Comparison of ENCODE assay signal across 15 cellular contexts in genomic region chr2:240591784-240592183, GRCh38. TPM values are rescaled to one million over a fixed set of nuclear protein-coding genes. Genes with fewer than 3 reads are reported as not detected.
DNase-seq lines count a peak whose midpoint lies in the region; ATAC-seq and TF ChIP-seq lines count a peak whose summit lies in the region.
"Had no signal": no experiment of that assay in that cellular context is flagged by ENCODE, and none has a peak within 500 bp of the region (broad histone marks: within the 10 kb centered on the region; RNA-seq: fewer than 3 reads in every experiment).

No MANE protein-coding gene starts in this region.

- H2AFZ ChIP-seq in neuronal stem cell (ENCODE audit: low read length), result no peak overlapping the region

- peaks cover 11% of the 10 kb centered on the region for H3K4me1 Mint-ChIP-seq in glutamatergic neuron (ENCODE audit: low read depth, unreplicated experiment)

- H3K18ac ChIP-seq in neuronal stem cell (ENCODE audit: low read length), result no peak overlapping the region

- no peak overlapping the region for H3K27ac Mint-ChIP-seq in glutamatergic neuron (ENCODE audit: unreplicated experiment)
- H3K27ac Mint-ChIP-seq in activated naive CD4-positive, alpha-beta T cell treated with anti-CD3 and anti-CD28 coated beads, Interleukin-2, amount 50 U/mL, for 72 hours, result no peak overlapping the region

- H3K27me3 Mint-ChIP-seq in glutamatergic neuron (ENCODE audit: unreplicated experiment), result peaks cover 5% of the 10 kb centered on the region

- no peak overlapping the region for H2AK5ac ChIP-seq in neuronal stem cell (ENCODE audit: low read depth, low read length)

- ATAC-seq in Right ventricle myocardium superior (ENCODE audit: poor library complexity) (no peak), upper lobe of right lung (no peak)
- ATAC-seq in activated naive CD4-positive, alpha-beta T cell treated with anti-CD3 and anti-CD28 coated beads, Interleukin-2, amount 50 U/mL, for 72 hours, result no peak
- ATAC-seq: K562 had no signal

- DNase-seq in Right ventricle myocardium superior (peak; percentile 27), right atrium auricular region (ENCODE audit: low spot score) (no peak), glutamatergic neuron (peak; percentile 10), neuronal stem cell (ENCODE audit: low spot score) (no peak), upper lobe of right lung (peak; percentile 51), NCI-H226 (no peak), inferior parietal cortex (ENCODE audit: extremely low spot score) (no peak)
- DNase-seq in activated naive CD4-positive, alpha-beta T cell treated with anti-CD3 and anti-CD28 coated beads, Interleukin-2, amount 50 U/mL, for 72 hours (ENCODE audit: low spot score in 2 of 2), result no peak
- DNase-seq: COR-L47, NCI-H1417, NCI-H187 treated with DMSO at 0.1 percent for 48 hours, NCI-H526 treated with DMSO at 0.1 percent for 48 hours had no signal

- H3K9me3 Mint-ChIP-seq in glutamatergic neuron (ENCODE audit: unreplicated experiment), result peaks cover 12% of the 10 kb centered on the region
- H3K9me3 Mint-ChIP-seq in activated naive CD4-positive, alpha-beta T cell treated with anti-CD3 and anti-CD28 coated beads, Interleukin-2, amount 50 U/mL, for 72 hours, result no peaks in the 10 kb centered on the region

- peaks cover 9% of the 10 kb centered on the region for H3K36me3 ChIP-seq in right atrium auricular region
- H3K36me3 ChIP-seq in neuronal stem cell (replicated peaks in 1 of 2; ENCODE audit: control insufficient read depth in 2 of 2, insufficient read depth in 2 of 2, low read length in 2 of 2), result peaks cover 25 to 66% of the 10 kb centered on the region in 2 donors
- peaks cover 41% of the 10 kb centered on the region for H3K36me3 ChIP-seq in upper lobe of right lung

- H2BK15ac ChIP-seq in neuronal stem cell (ENCODE audit: low read length), result no peak overlapping the region

- H3K36me3 Mint-ChIP-seq in glutamatergic neuron (ENCODE audit: unreplicated experiment), result no peaks in the 10 kb centered on the region
- H3K36me3 Mint-ChIP-seq in activated naive CD4-positive, alpha-beta T cell treated with anti-CD3 and anti-CD28 coated beads, Interleukin-2, amount 50 U/mL, for 72 hours, result no peaks in the 10 kb centered on the region

- no peak overlapping the region for H3K9ac ChIP-seq in neuronal stem cell (ENCODE audit: low read depth, low read length, poor library complexity)

- peaks cover 26% of the 10 kb centered on the region for H3K79me1 ChIP-seq in neuronal stem cell (ENCODE audit: low read depth, low read length)

- H4K8ac ChIP-seq in neuronal stem cell (ENCODE audit: low read depth, low read length), result no peak overlapping the region

- H2BK5ac ChIP-seq in neuronal stem cell (ENCODE audit: low read length), result no peak overlapping the region

- H3K14ac ChIP-seq in neuronal stem cell (ENCODE audit: low read length), result no peak overlapping the region

- H3K9me3 ChIP-seq in right atrium auricular region, result no peaks in the 10 kb centered on the region
- H3K9me3 ChIP-seq in neuronal stem cell (replicated peaks in 1 of 2; ENCODE audit: control insufficient read depth in 2 of 2, insufficient read depth in 1 of 2, low read depth in 1 of 2, low read length in 2 of 2), result no peaks in the 10 kb centered on the region
- no peaks in the 10 kb centered on the region for H3K9me3 ChIP-seq in upper lobe of right lung

- no CpG with 5 or more reads among the region's 13 CpGs for WGBS in neuronal stem cell (ENCODE audit: extremely low coverage in 2 of 2, insufficient read length in 2 of 2, insufficient replicate concordance in 1 of 2), 2 donors

- no peak overlapping the region for H3K4me2 ChIP-seq in neuronal stem cell (ENCODE audit: insufficient read depth, low read length, poor library complexity, severe bottlenecking)

- H2BK120ac ChIP-seq in neuronal stem cell (ENCODE audit: low read depth, low read length), result no peak overlapping the region

- H3K27me3 ChIP-seq in right atrium auricular region (no peaks in the 10 kb centered on the region), neuronal stem cell (ENCODE audit: control insufficient read depth in 3 of 3, insufficient read depth in 3 of 3, low read depth in 1 of 3, low read length in 3 of 3) (no peaks in the 10 kb centered on the region), upper lobe of right lung (no peaks in the 10 kb centered on the region)

- H3K4me3 Mint-ChIP-seq in glutamatergic neuron (ENCODE audit: unreplicated experiment), result no peak overlapping the region

- H3K23ac ChIP-seq in neuronal stem cell (ENCODE audit: low read depth, low read length, poor library complexity), result peak overlapping the region; percentile 26

- no peak overlapping the region for H4K91ac ChIP-seq in neuronal stem cell (ENCODE audit: low read depth, low read length, poor library complexity)

- no peak overlapping the region for H3K4me3 ChIP-seq in right atrium auricular region
- no peak overlapping the region for H3K4me3 ChIP-seq in neuronal stem cell (ENCODE audit: low read length in 2 of 2)
- no peak overlapping the region for H3K4me3 ChIP-seq in upper lobe of right lung
- H3K4me3 ChIP-seq: K562 had no signal

- intact Hi-C loops in Right ventricle myocardium superior (cut with DNase I), result no loop called here
- intact Hi-C loops in upper lobe of right lung (cut with DNase I), result no loop called here

- no peak overlapping the region for H3K4ac ChIP-seq in neuronal stem cell (ENCODE audit: low read length)

- no peak overlapping the region for H2BK12ac ChIP-seq in neuronal stem cell (ENCODE audit: low read length)

- no peak for TF ChIP-seq CTCF in right atrium auricular region (IDR thresholded peaks at IDR 0.05)
- no peak for TF ChIP-seq CTCF in glutamatergic neuron (IDR thresholded peaks at IDR 0.05; ENCODE audit: partially characterized antibody, unreplicated experiment)
- no peak for TF ChIP-seq CTCF in upper lobe of right lung (IDR thresholded peaks at IDR 0.05)

- peaks cover 0 to 60% of the 10 kb centered on the region in 2 donors for H3K4me1 ChIP-seq in right atrium auricular region
- H3K4me1 ChIP-seq in neuronal stem cell (ENCODE audit: control insufficient read depth in 2 of 2, insufficient read depth in 1 of 2, low read depth in 1 of 2, low read length in 2 of 2), result peaks cover 7 to 13% of the 10 kb centered on the region in 2 donors
- H3K4me1 ChIP-seq in upper lobe of right lung, result peaks cover 14% of the 10 kb centered on the region

- H3K27ac ChIP-seq in right atrium auricular region (no peak overlapping the region), neuronal stem cell (replicated peaks; ENCODE audit: low read length) (no peak overlapping the region), upper lobe of right lung (no peak overlapping the region)
- H3K27ac ChIP-seq: C4-2B had no signal

RNA-seq across cellular contexts. Expression of gene CAPN10, which starts 5.2 kb away (rescaled TPM):
- total RNA-seq in Right ventricle myocardium superior (49.7 TPM), right atrium auricular region (10 to 100 TPM; 14.1 to 14.6 TPM), glutamatergic neuron (ENCODE audit: unreplicated experiment) (67.1 TPM), upper lobe of right lung (31.8 TPM)
- 24.5 TPM for polyA plus RNA-seq in neuronal stem cell (2013, experiment 1 of 2)
- polyA plus RNA-seq in neuronal stem cell (2013, experiment 2 of 2), result 23.9 TPM
- total RNA-seq in activated naive CD4-positive, alpha-beta T cell treated with anti-CD3 and anti-CD28 coated beads, Interleukin-2, amount 50 U/mL, for 72 hours, result 10 to 100 TPM; 28.9 to 39.0 TPM

RNA-seq across cellular contexts. Expression of gene RNPEPL1, which starts 23.5 kb away (rescaled TPM):
- total RNA-seq in Right ventricle myocardium superior (89.5 TPM), right atrium auricular region (10 to 100 TPM; 62.0 to 76.3 TPM), glutamatergic neuron (ENCODE audit: unreplicated experiment) (20.9 TPM), upper lobe of right lung (88.6 TPM)
- polyA plus RNA-seq in neuronal stem cell (2013, experiment 1 of 2), result 15.2 TPM
- 15.3 TPM for polyA plus RNA-seq in neuronal stem cell (2013, experiment 2 of 2)
- 10 to 100 TPM; 22.6 to 51.2 TPM for total RNA-seq in activated naive CD4-positive, alpha-beta T cell treated with anti-CD3 and anti-CD28 coated beads, Interleukin-2, amount 50 U/mL, for 72 hours

RNA-seq across cellular contexts. Expression of gene DUSP28, which starts 31.6 kb away (rescaled TPM):
- 11.5 TPM for total RNA-seq in Right ventricle myocardium superior
- 10 to 100 TPM; 12.0 to 17.5 TPM for total RNA-seq in right atrium auricular region
- total RNA-seq in glutamatergic neuron (ENCODE audit: unreplicated experiment), result 2.8 TPM
- polyA plus RNA-seq in neuronal stem cell (2013, experiment 1 of 2), result 3.8 TPM
- polyA plus RNA-seq in neuronal stem cell (2013, experiment 2 of 2), result 3.2 TPM
- total RNA-seq in upper lobe of right lung, result 5.3 TPM
- total RNA-seq in activated naive CD4-positive, alpha-beta T cell treated with anti-CD3 and anti-CD28 coated beads, Interleukin-2, amount 50 U/mL, for 72 hours, result 1 to 10 TPM; 3.8 to 5.4 TPM

RNA-seq across cellular contexts. Expression of gene GPR35, which starts 33.5 kb away (rescaled TPM):
- total RNA-seq in Right ventricle myocardium superior, result 2.0 TPM
- under 1 TPM; 0.56 to 0.86 TPM for total RNA-seq in right atrium auricular region
- total RNA-seq in glutamatergic neuron (ENCODE audit: unreplicated experiment), result 1.5 TPM
- 0.92 TPM for polyA plus RNA-seq in neuronal stem cell (2013, experiment 1 of 2)
- polyA plus RNA-seq in neuronal stem cell (2013, experiment 2 of 2), result 0.96 TPM
- 3.4 TPM for total RNA-seq in upper lobe of right lung
- 1 to 10 TPM; 1.5 to 7.9 TPM for total RNA-seq in activated naive CD4-positive, alpha-beta T cell treated with anti-CD3 and anti-CD28 coated beads, Interleukin-2, amount 50 U/mL, for 72 hours
- total RNA-seq: H1 had no signal

RNA-seq across cellular contexts. Expression of gene ANKMY1, which starts 34.0 kb away (rescaled TPM):
- total RNA-seq in Right ventricle myocardium superior (5.6 TPM), right atrium auricular region (1 to 10 TPM; 3.7 to 7.9 TPM), glutamatergic neuron (ENCODE audit: unreplicated experiment) (9.0 TPM), upper lobe of right lung (19.3 TPM)
- 4.1 TPM for polyA plus RNA-seq in neuronal stem cell (2013, experiment 1 of 2)
- polyA plus RNA-seq in neuronal stem cell (2013, experiment 2 of 2), result 4.3 TPM
- 10 to 100 TPM; 15.4 to 22.1 TPM for total RNA-seq in activated naive CD4-positive, alpha-beta T cell treated with anti-CD3 and anti-CD28 coated beads, Interleukin-2, amount 50 U/mL, for 72 hours

Comparison
In these comparisons a context has a peak if more than half of its experiments do, and no peak if none do; other contexts are left out.
1. DNase-seq: peak in Right ventricle myocardium superior (single experiment), glutamatergic neuron (single experiment) and upper lobe of right lung (single experiment); none in right atrium auricular region (single experiment), neuronal stem cell (single experiment), NCI-H226 (single experiment), activated naive CD4-positive, alpha-beta T cell treated with anti-CD3 and anti-CD28 coated beads, Interleukin-2, amount 50 U/mL, for 72 hours (0 of 2) and inferior parietal cortex (single experiment).